In the genomic region with DNA sequence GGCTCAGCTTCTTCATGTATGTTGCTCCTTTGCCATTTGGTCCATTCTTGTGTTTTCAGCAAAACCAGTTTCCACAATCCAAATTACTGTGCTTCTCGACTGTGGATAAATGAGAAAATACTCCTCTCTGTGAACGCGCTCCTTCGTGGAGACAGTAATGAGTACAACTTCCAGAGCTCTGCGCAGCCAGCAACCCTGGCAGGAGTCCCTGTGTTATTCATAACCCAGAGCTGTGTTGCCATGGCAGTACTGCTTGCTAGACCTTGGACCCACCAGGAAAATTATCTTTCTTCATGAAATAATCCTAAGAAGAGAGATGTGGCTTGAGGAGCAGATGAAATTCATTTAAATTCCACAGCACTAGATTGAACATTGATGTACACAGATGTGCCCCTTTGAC, we compare ENCODE assay signal across 22 cellular contexts.
A peak's percentile ranks its signal among the peaks of the same experiment; 100 is the strongest.
DNase-seq lines count a peak whose midpoint lies in the region; ATAC-seq and TF ChIP-seq lines count a peak whose summit lies in the region.
"Had no signal": no experiment of that assay in that cellular context is flagged by ENCODE, and none has a peak within 500 bp of the region (broad histone marks: within the 10 kb centered on the region; RNA-seq: fewer than 3 reads in every experiment).

No MANE protein-coding gene starts in this region.

- H3F3A ChIP-seq in GM23248 (ENCODE audit: insufficient read depth) = no peaks in the 10 kb centered on the region

- no peaks in the 10 kb centered on the region for H3K9me2 ChIP-seq in GM23248 (ENCODE audit: insufficient read depth)

- no peak overlapping the region for H4K8ac ChIP-seq in mesenchymal stem cell (ENCODE audit: low read length)

- H3K4ac ChIP-seq in mesenchymal stem cell (ENCODE audit: low read depth in 1 of 2, low read length in 2 of 2) = no peak overlapping the region

- ATAC-seq in GM21381 (IDR thresholded peaks at IDR 0.05; ENCODE audit: unreplicated experiment) = no peak
- ATAC-seq: foreskin keratinocyte, left colon, WTC11 had no signal

- no peak overlapping the region for H2BK5ac ChIP-seq in mesenchymal stem cell (ENCODE audit: low read depth, low read length, poor library complexity, severe bottlenecking)

- no peaks in the 10 kb centered on the region for H4K20me1 ChIP-seq in GM23248 (ENCODE audit: insufficient read depth)

- H3K79me2 ChIP-seq in GM23248 (ENCODE audit: insufficient read depth) = no peaks in the 10 kb centered on the region

- no peak overlapping the region for H3K14ac ChIP-seq in mesenchymal stem cell (ENCODE audit: low read length in 2 of 2)

- H2AFZ ChIP-seq in GM23248 (no peak overlapping the region), mesenchymal stem cell (ENCODE audit: low read depth, low read length) (no peak overlapping the region)

- H3K9me3 ChIP-seq in GM23248 (ENCODE audit: low read depth) (no peaks in the 10 kb centered on the region), mesenchymal stem cell (ENCODE audit: control insufficient read depth, low read length) (no peaks in the 10 kb centered on the region), stomach smooth muscle (ENCODE audit: control insufficient read depth in 2 of 2, low read length in 2 of 2) (no peaks in the 10 kb centered on the region)
- H3K9me3 ChIP-seq: colonic mucosa had no signal

- TF ChIP-seq CTCF in fibroblast of the aortic adventitia (IDR thresholded peaks at IDR 0.05; ENCODE audit: insufficient read depth, low read length) = no peak

- H2BK120ac ChIP-seq in mesenchymal stem cell (ENCODE audit: low read depth, low read length) = no peak overlapping the region

- H3K4me2 ChIP-seq in GM23248 (ENCODE audit: unreplicated experiment) = no peak overlapping the region
- no peak overlapping the region for H3K4me2 ChIP-seq in mesenchymal stem cell (ENCODE audit: low read length, poor library complexity, severe bottlenecking)

- WGBS in GM23248 (ENCODE audit: low coverage in 1 of 2, low lambda C conversion rate in 2 of 2, missing lambda C conversion rate in 2 of 2), 2 experiments = 12% methylated on average over 5 of the region's 5 CpGs
- 90% methylated on average over 5 of the region's 5 CpGs for WGBS in mesenchymal stem cell

- H3K79me1 ChIP-seq in mesenchymal stem cell (replicated peaks; ENCODE audit: low read length, poor library complexity, severe bottlenecking) = no peaks in the 10 kb centered on the region

- H3K27me3 ChIP-seq in GM23248 (replicated peaks; ENCODE audit: insufficient read depth) = no peaks in the 10 kb centered on the region
- H3K27me3 ChIP-seq in mesenchymal stem cell (ENCODE audit: control insufficient read depth in 1 of 2, insufficient read depth in 1 of 2, low read length in 2 of 2) = no peaks in the 10 kb centered on the region
- no peaks in the 10 kb centered on the region for H3K27me3 ChIP-seq in stomach smooth muscle (ENCODE audit: control insufficient read depth in 1 of 2, insufficient read depth in 2 of 2, low read length in 2 of 2)
- H3K27me3 ChIP-seq: colonic mucosa, foreskin keratinocyte, SJSA1 had no signal

- H2BK12ac ChIP-seq in mesenchymal stem cell (ENCODE audit: low read length in 2 of 2) = no peak overlapping the region

- H3K9ac ChIP-seq in GM23248 (no peak overlapping the region), mesenchymal stem cell (ENCODE audit: low read length) (peak overlapping the region; percentile 86), stomach smooth muscle (ENCODE audit: low read length in 2 of 2) (peak overlapping the region; percentile 3 to 80)

- H3K4me3 ChIP-seq in GM23248 (no peak overlapping the region), fibroblast of the aortic adventitia (ENCODE audit: low read depth, low read length) (no peak overlapping the region), mesenchymal stem cell (ENCODE audit: insufficient read depth in 1 of 2, low read depth in 1 of 2, low read length in 2 of 2) (peak overlapping the region in 1 of 2 experiments; percentile 17), stomach smooth muscle (ENCODE audit: low read length in 2 of 2) (peak overlapping the region in 1 of 2 donors; percentile 57)
- H3K4me3 ChIP-seq: colonic mucosa, SJSA1 had no signal

- H3K4me1 ChIP-seq in GM23248 (ENCODE audit: insufficient read depth) (no peaks in the 10 kb centered on the region), mesenchymal stem cell (ENCODE audit: control insufficient read depth, insufficient read depth, low read depth, low read length) (no peaks in the 10 kb centered on the region), stomach smooth muscle (ENCODE audit: control insufficient read depth, insufficient read depth, low read length) (peaks cover 14% of the 10 kb centered on the region)
- H3K4me1 ChIP-seq: colonic mucosa, SJSA1 had no signal

- no peak overlapping the region for H3K27ac ChIP-seq in GM23248
- H3K27ac ChIP-seq in mesenchymal stem cell (ENCODE audit: low read length, poor library complexity, severe bottlenecking) = no peak overlapping the region
- peak overlapping the region; percentile 91 for H3K27ac ChIP-seq in stomach smooth muscle (ENCODE audit: low read length)
- H3K27ac ChIP-seq: colonic mucosa, foreskin keratinocyte, SJSA1 had no signal

- no peak overlapping the region for H4K91ac ChIP-seq in mesenchymal stem cell (ENCODE audit: low read length)

- H3K23ac ChIP-seq in mesenchymal stem cell (ENCODE audit: low read length in 2 of 2) = no peak overlapping the region

- H2AK5ac ChIP-seq in mesenchymal stem cell (ENCODE audit: low read length, severe bottlenecking) = no peak overlapping the region

- no peak overlapping the region for H2BK15ac ChIP-seq in mesenchymal stem cell (ENCODE audit: low read depth, poor library complexity, severe bottlenecking)

- DNase-seq in GM23248 (peak; percentile 40), fibroblast of the aortic adventitia (ENCODE audit: low read depth) (peak; percentile 79), mesenchymal stem cell (no peak), mesenteric fat pad (ENCODE audit: low spot score) (no peak), NCI-H1436 treated with DMSO at 0.1 percent for 48 hours (lab: John Stamatoyannopoulos, UW) (no peak), COR-L47 (lab: John Stamatoyannopoulos, UW) (no peak)
- DNase-seq: activated CD4-positive, alpha-beta T cell treated with anti-CD3 and anti-CD28 coated beads, Interleukin-2, amount 50 U/mL, for 48 hours; colonic mucosa; DMS53; foreskin keratinocyte; HCEC 1CT; NCI-H1436; NCI-H82; OCI-M1; stimulated activated CD4-positive, alpha-beta T cell treated with anti-CD3 and anti-CD28 coated beads, Interleukin-2, amount 100 ng/mL, for 24 hours; stimulated activated naive CD4-positive, alpha-beta T cell treated with Interleukin-2 at 50 U/mL for 16 hours; T-helper 2 cell had no signal

- in situ Hi-C loops in GM23248 (cut with MboI) = no loop called here

- no peak overlapping the region for H3K18ac ChIP-seq in mesenchymal stem cell (ENCODE audit: low read depth in 1 of 2, low read length in 2 of 2)

- no peaks in the 10 kb centered on the region for H3K36me3 ChIP-seq in GM23248 (ENCODE audit: low read depth)
- H3K36me3 ChIP-seq in mesenchymal stem cell (ENCODE audit: control insufficient read depth in 1 of 2, insufficient read depth in 2 of 2, low read depth in 1 of 2, low read length in 2 of 2) = no peaks in the 10 kb centered on the region
- H3K36me3 ChIP-seq in stomach smooth muscle (ENCODE audit: control insufficient read depth in 2 of 2, insufficient read depth in 2 of 2, low read length in 2 of 2) = no peaks in the 10 kb centered on the region
- H3K36me3 ChIP-seq: colonic mucosa, SJSA1 had no signal

Comparison
In these comparisons a context has a peak if more than half of its experiments do, and no peak if none do; other contexts are left out.
1. DNase-seq: peak in GM23248 (single experiment) and fibroblast of the aortic adventitia (single experiment); none in mesenchymal stem cell (single experiment), mesenteric fat pad (single experiment), NCI-H1436 treated with DMSO at 0.1 percent for 48 hours (single experiment) and COR-L47 (single experiment).